9 cellular contexts compared by ENCODE assay signal in genomic region chr3:185151959-185152432, GRCh38. TPM values are rescaled to one million over a fixed set of nuclear protein-coding genes. Genes with fewer than 3 reads are reported as not detected.
DNase-seq lines count a peak whose midpoint lies in the region; ATAC-seq, FAIRE-seq and TF ChIP-seq lines count a peak whose summit lies in the region.
"Had no signal": no experiment of that assay in that cellular context is flagged by ENCODE, and none has a peak within 500 bp of the region (broad histone marks: within the 10 kb centered on the region; RNA-seq: fewer than 3 reads in every experiment).

No MANE protein-coding gene starts in this region.

- peaks cover 23% of the 10 kb centered on the region for H3K27me3 Mint-ChIP-seq in activated naive CD4-positive, alpha-beta T cell treated with anti-CD3 and anti-CD28 coated beads, Interleukin-2, amount 50 U/mL, for 24 hours
- peaks cover 2% of the 10 kb centered on the region for H3K27me3 Mint-ChIP-seq in chondrocyte (ENCODE audit: low read depth)

- H3K9me3 Mint-ChIP-seq in activated naive CD4-positive, alpha-beta T cell treated with anti-CD3 and anti-CD28 coated beads, Interleukin-2, amount 50 U/mL, for 24 hours: no peaks in the 10 kb centered on the region
- no peaks in the 10 kb centered on the region for H3K9me3 Mint-ChIP-seq in activated naive CD4-positive, alpha-beta T cell treated with anti-CD3 and anti-CD28 coated beads, Interleukin-2, amount 50 U/mL, for 72 hours
- no peaks in the 10 kb centered on the region for H3K9me3 Mint-ChIP-seq in chondrocyte (ENCODE audit: low read depth)

- H3K36me3 ChIP-seq in mucosa of descending colon (ENCODE audit: low read depth) (no peaks in the 10 kb centered on the region), upper lobe of left lung (no peaks in the 10 kb centered on the region)

- H3K27me3 ChIP-seq in upper lobe of left lung: peaks cover 0 to 15% (median 5%) of the 10 kb centered on the region in 4 donors

- no peak for DNase-seq in activated naive CD4-positive, alpha-beta T cell treated with anti-CD3 and anti-CD28 coated beads, Interleukin-2, amount 50 U/mL, for 72 hours (ENCODE audit: low spot score in 2 of 2)
- DNase-seq in chondrocyte (ENCODE audit: low spot score): no peak
- DNase-seq in mucosa of descending colon: peak in 1 of 3 donors; percentile 40
- DNase-seq in upper lobe of left lung: no peak
- no peak for DNase-seq in GM12892 (ENCODE audit: insufficient read length)
- no peak for DNase-seq in HK-2 (ENCODE audit: unreplicated experiment)

- TF ChIP-seq CTCF in chondrocyte (IDR thresholded peaks at IDR 0.05): no peak
- TF ChIP-seq CTCF in mucosa of descending colon (IDR thresholded peaks at IDR 0.05): no peak
- no peak for TF ChIP-seq CTCF in upper lobe of left lung (IDR thresholded peaks at IDR 0.05)

- TF ChIP-seq POLR2A in upper lobe of left lung (IDR thresholded peaks at IDR 0.05): no peak
- no peak for TF ChIP-seq POLR2A in GM12892 (IDR thresholded peaks at IDR 0.05; ENCODE audit: low read depth, low read length)

- peaks cover 3% of the 10 kb centered on the region for H3K4me1 Mint-ChIP-seq in activated naive CD4-positive, alpha-beta T cell treated with anti-CD3 and anti-CD28 coated beads, Interleukin-2, amount 50 U/mL, for 24 hours
- peaks cover 22% of the 10 kb centered on the region for H3K4me1 Mint-ChIP-seq in chondrocyte (ENCODE audit: low read depth)

- intact Hi-C loops in mucosa of descending colon (cut with DNase I, micrococcal nuclease): no loop called here

- H3K4me3 Mint-ChIP-seq in activated naive CD4-positive, alpha-beta T cell treated with anti-CD3 and anti-CD28 coated beads, Interleukin-2, amount 50 U/mL, for 24 hours: peak overlapping the region; percentile 70
- H3K4me3 Mint-ChIP-seq in chondrocyte (ENCODE audit: unreplicated experiment): peak overlapping the region; percentile 93

- H3K36me3 Mint-ChIP-seq in activated naive CD4-positive, alpha-beta T cell treated with anti-CD3 and anti-CD28 coated beads, Interleukin-2, amount 50 U/mL, for 24 hours: no peaks in the 10 kb centered on the region
- peaks cover 0 to 13% of the 10 kb centered on the region in 2 donors for H3K36me3 Mint-ChIP-seq in activated naive CD4-positive, alpha-beta T cell treated with anti-CD3 and anti-CD28 coated beads, Interleukin-2, amount 50 U/mL, for 72 hours
- no peaks in the 10 kb centered on the region for H3K36me3 Mint-ChIP-seq in chondrocyte (ENCODE audit: low read depth)

- H3K9me3 ChIP-seq in mucosa of descending colon (no peaks in the 10 kb centered on the region), upper lobe of left lung (no peaks in the 10 kb centered on the region)
- H3K9me3 ChIP-seq: body of pancreas had no signal

- H3K4me3 ChIP-seq in mucosa of descending colon (peak overlapping the region; percentile 45), upper lobe of left lung (peak overlapping the region; percentile 60 to 73 (median 68))

- H3K27ac ChIP-seq in upper lobe of left lung: peak overlapping the region; percentile 65 to 85 (median 80)

- no peaks in the 10 kb centered on the region for H3K4me1 ChIP-seq in mucosa of descending colon (ENCODE audit: low read depth)
- H3K4me1 ChIP-seq in upper lobe of left lung: peaks cover 12 to 24% (median 18%) of the 10 kb centered on the region in 4 donors

- no peak for TF ChIP-seq EP300 in upper lobe of left lung (IDR thresholded peaks at IDR 0.05)

- WGBS in upper lobe of left lung, 2 donors: 5 to 10% methylated on average over 12 of the region's 12 CpGs

- no peak overlapping the region for H3K27ac Mint-ChIP-seq in activated naive CD4-positive, alpha-beta T cell treated with anti-CD3 and anti-CD28 coated beads, Interleukin-2, amount 50 U/mL, for 24 hours
- no peak overlapping the region for H3K27ac Mint-ChIP-seq in activated naive CD4-positive, alpha-beta T cell treated with anti-CD3 and anti-CD28 coated beads, Interleukin-2, amount 50 U/mL, for 72 hours
- H3K27ac Mint-ChIP-seq in chondrocyte (ENCODE audit: unreplicated experiment): peak overlapping the region; percentile 96

- no peak for ATAC-seq in activated naive CD4-positive, alpha-beta T cell treated with anti-CD3 and anti-CD28 coated beads, Interleukin-2, amount 50 U/mL, for 72 hours
- ATAC-seq in mucosa of descending colon (no peak), upper lobe of left lung (ENCODE audit: low FRiP score in 2 of 2) (no peak), GM19467 (IDR thresholded peaks at IDR 0.05; ENCODE audit: unreplicated experiment) (no peak)

- no peak for FAIRE-seq in GM12892 (lab: Jason Lieb, UNC)

RNA-seq across cellular contexts. Expression of gene C3orf70, which starts 0.9 kb away (rescaled TPM):
- total RNA-seq in activated naive CD4-positive, alpha-beta T cell treated with anti-CD3 and anti-CD28 coated beads, Interleukin-2, amount 50 U/mL, for 72 hours: under 1 TPM in 1 of 2 donors, not detected in 1; 0.06 TPM
- total RNA-seq in chondrocyte (10.2 to 27.7 TPM (median 25.6 TPM) in 3 replicates), mucosa of descending colon (10 to 100 TPM; 15.1 to 32.7 (median 16.9) TPM), upper lobe of left lung (1 to 10 TPM in 5 of 6 donors, under 1 TPM in 1; 0.67 to 3.9 (median 1.6) TPM)
- 0.19 TPM for polyA plus RNA-seq in GM12892 (2012; ENCODE audit: missing spikeins)
